In genomic region chr21:43024737-43025136, GRCh38 we compare ENCODE assay signal across 20 cellular contexts.
"Had no signal": no experiment of that assay in that cellular context is flagged by ENCODE, and none has a peak within 500 bp of the region (broad histone marks: within the 10 kb centered on the region; RNA-seq: fewer than 3 reads in every experiment).

No MANE protein-coding gene starts in this region.

- DNase-seq: activated CD4-positive, alpha-beta T cell treated with anti-CD3 and anti-CD28 coated beads, Interleukin-2, amount 50 U/mL, for 48 hours; activated naive CD4-positive, alpha-beta T cell; activated naive CD8-positive, alpha-beta T cell treated with anti-CD3 and anti-CD28 coated beads for 36 hours; amniotic stem cell; dorsolateral prefrontal cortex; foreskin melanocyte; hypothalamus; midbrain; stimulated activated CD4-positive, alpha-beta T cell treated with anti-CD3 and anti-CD28 coated beads, Interleukin-12 subunit alpha, Interleukin-12 subunit beta, amount 100 ng/mL, for 4 hours; stimulated activated CD4-positive, alpha-beta T cell treated with anti-CD3 and anti-CD28 coated beads, Interleukin-1b, Interleukin-23, amount 100 ng/mL, for 48 hours; stimulated activated CD8-positive, alpha-beta memory T cell treated with anti-CD3 and anti-CD28 coated beads, Interleukin-4, amount 100 ng/mL, for 48 hours; stimulated activated naive CD4-positive, alpha-beta T cell; T-helper 2 cell; uterus; WERI-Rb-1 had no signal

- H2AFZ ChIP-seq: parathyroid adenoma had no signal

- H3K9me3 ChIP-seq: tibial nerve, uterus had no signal

- H3K4me1 Mint-ChIP-seq: activated naive CD8-positive, alpha-beta T cell treated with anti-CD3 and anti-CD28 coated beads for 36 hours; activated T-helper 17 cell treated with anti-CD3 and anti-CD28 coated beads, Interleukin-2, amount 50 U/mL, for 72 hours; nephron had no signal

- H3K9ac ChIP-seq: parathyroid adenoma had no signal

- H3K4me1 ChIP-seq: parathyroid adenoma, uterus had no signal

- H3K27ac Mint-ChIP-seq: activated naive CD8-positive, alpha-beta T cell treated with anti-CD3 and anti-CD28 coated beads for 36 hours; activated T-helper 17 cell treated with anti-CD3 and anti-CD28 coated beads, Interleukin-2, amount 50 U/mL, for 72 hours had no signal

- H3K4me3 Mint-ChIP-seq: activated naive CD8-positive, alpha-beta T cell treated with anti-CD3 and anti-CD28 coated beads for 36 hours; activated T-helper 17 cell treated with anti-CD3 and anti-CD28 coated beads, Interleukin-2, amount 50 U/mL, for 72 hours; nephron had no signal

- ATAC-seq: activated T-helper 17 cell treated with anti-CD3 and anti-CD28 coated beads, Interleukin-2, amount 50 U/mL, for 72 hours had no signal

- H3K27me3 ChIP-seq: cardiac muscle cell, dorsolateral prefrontal cortex, tibial nerve, uterus had no signal

- H3K9me3 Mint-ChIP-seq: activated naive CD8-positive, alpha-beta T cell treated with anti-CD3 and anti-CD28 coated beads for 36 hours; activated T-helper 17 cell treated with anti-CD3 and anti-CD28 coated beads, Interleukin-2, amount 50 U/mL, for 72 hours; nephron had no signal

- H3K4me3 ChIP-seq: cardiac muscle cell, dorsolateral prefrontal cortex, tibial nerve, uterus had no signal

- H3K27me3 Mint-ChIP-seq: activated naive CD8-positive, alpha-beta T cell treated with anti-CD3 and anti-CD28 coated beads for 36 hours; activated T-helper 17 cell treated with anti-CD3 and anti-CD28 coated beads, Interleukin-2, amount 50 U/mL, for 72 hours had no signal

- H3K27ac ChIP-seq: parathyroid adenoma, uterus, WERI-Rb-1 had no signal

- H3K36me3 ChIP-seq: uterus had no signal
